In genomic region chr12:56985714-56986113, GRCh38 we compare ENCODE assay signal across 10 cellular contexts. TPM values are rescaled to one million over a fixed set of nuclear protein-coding genes. Genes with fewer than 3 reads are reported as not detected.
DNase-seq lines count a peak whose midpoint lies in the region; ATAC-seq and TF ChIP-seq lines count a peak whose summit lies in the region.
"Not testable (repeated sequence)": the region's sequence is repeated elsewhere in the genome, so short reads cannot be mapped to it uniquely, and the experiment has no call there.
"Had no signal": no experiment of that assay in that cellular context is flagged by ENCODE, and none has a peak within 500 bp of the region (broad histone marks: within the 10 kb centered on the region; RNA-seq: fewer than 3 reads in every experiment).

No MANE protein-coding gene starts in this region.

- not testable (repeated sequence) for H2BK120ac ChIP-seq in H9 (ENCODE audit: low read depth, low read length, poor library complexity, severe bottlenecking); trophoblast cell (ENCODE audit: insufficient read depth, low read length, poor library complexity)

- H3K14ac ChIP-seq in H9 (ENCODE audit: insufficient read depth, low read length); trophoblast cell (ENCODE audit: low read length): not testable (repeated sequence)

- not testable (repeated sequence) for H2BK5ac ChIP-seq in H9 (ENCODE audit: insufficient read length, low read length); trophoblast cell (ENCODE audit: low read depth, low read length, poor library complexity)

- not testable (repeated sequence) for H3K4me1 ChIP-seq in H9 (ENCODE audit: insufficient read depth, low read length); trophoblast cell (ENCODE audit: control insufficient read depth in 1 of 2, insufficient read depth in 2 of 2, low read length in 2 of 2)
- peaks cover 17% of the 10 kb centered on the region for H3K4me1 ChIP-seq in RWPE2 (ENCODE audit: insufficient read depth, poor library complexity, severe bottlenecking)

- in situ Hi-C loops in ACHN (cut with HindIII; ENCODE audit: low pct_ligation_motif_present, low pct_unique_long_range_greater_than_20kb, low sequenced_read_pairs), result not testable (repeated sequence)

- not testable (repeated sequence) for H4K8ac ChIP-seq in H9 (replicated peaks; ENCODE audit: insufficient read length, low read depth, low read length); trophoblast cell (ENCODE audit: low read depth, low read length)

- not testable (repeated sequence) for H2AK5ac ChIP-seq in H9 (ENCODE audit: insufficient read length, low read length); trophoblast cell (ENCODE audit: low read length)

- H3K27me3 Mint-ChIP-seq in H9 (ENCODE audit: low read depth); activated T-cell treated with anti-CD3 and anti-CD28 coated beads, Interleukin-2, amount 50 U/mL, for 72 hours (ENCODE audit: low read depth): not testable (repeated sequence)

- not testable (repeated sequence) for H3K4me2 ChIP-seq in H9 (ENCODE audit: insufficient read depth, insufficient read length, low read length); trophoblast cell (ENCODE audit: low read length)

- not testable (repeated sequence) for H3K23ac ChIP-seq in H9 (ENCODE audit: insufficient read length, low read depth, low read length); trophoblast cell (ENCODE audit: low read length)

- not testable (repeated sequence) for H3K56ac ChIP-seq in H9 (ENCODE audit: insufficient read length, low read depth, low read length)

- H3K23me2 ChIP-seq in H9 (ENCODE audit: insufficient read length, low read depth, low read length, poor library complexity, severe bottlenecking), result not testable (repeated sequence)

- not testable (repeated sequence) for H3K18ac ChIP-seq in H9 (ENCODE audit: insufficient read length, low read depth, low read length); trophoblast cell (ENCODE audit: low read length)

- peak; percentile 99 for ATAC-seq in RWPE2 (ENCODE audit: low read depth)
- peak; percentile 89 to 93 for ATAC-seq in activated T-cell treated with anti-CD3 and anti-CD28 coated beads, Interleukin-2, amount 50 U/mL, for 72 hours (replicated peaks in 1 of 2)

- H3K4ac ChIP-seq in H9 (ENCODE audit: low read depth, low read length); trophoblast cell (ENCODE audit: low read depth, low read length): not testable (repeated sequence)

- not testable (repeated sequence) for H3K79me2 ChIP-seq in H9 (ENCODE audit: insufficient read depth, low read length); trophoblast cell (ENCODE audit: control insufficient read depth, insufficient read depth, low read length, poor library complexity)

- H2AFZ ChIP-seq in H9 (ENCODE audit: low read length); trophoblast cell (ENCODE audit: insufficient read depth, low read length, poor library complexity): not testable (repeated sequence)

- H3K4me3 Mint-ChIP-seq in H9; activated T-cell treated with anti-CD3 and anti-CD28 coated beads, Interleukin-2, amount 50 U/mL, for 72 hours: not testable (repeated sequence)

- not testable (repeated sequence) for H4K20me1 ChIP-seq in H9 (ENCODE audit: control insufficient read depth, insufficient read depth, insufficient read length)

- H3K27ac ChIP-seq in H9 (ENCODE audit: insufficient read length, low read depth, low read length); trophoblast cell (ENCODE audit: low read depth, low read length): not testable (repeated sequence)
- H3K27ac ChIP-seq in RWPE2 (ENCODE audit: poor library complexity, severe bottlenecking), result peak overlapping the region; percentile 87

- not testable (repeated sequence) for H3K9ac ChIP-seq in H9 (ENCODE audit: extremely low read depth, insufficient read length, low read length); trophoblast cell (ENCODE audit: low read length)

- not testable (repeated sequence) for H3K9me3 ChIP-seq in H9 (ENCODE audit: control insufficient read depth, low read depth, low read length); RWPE2 (ENCODE audit: severe bottlenecking); trophoblast cell (ENCODE audit: insufficient read depth, low read depth, low read length)

- not testable (repeated sequence) for H2BK15ac ChIP-seq in H9 (ENCODE audit: low read depth, low read length)

- not testable (repeated sequence) for H4K12ac ChIP-seq in trophoblast cell (ENCODE audit: low read depth, low read length)

- not testable (repeated sequence) for TF ChIP-seq CTCF in H9 (conservative IDR thresholded peaks at IDR 0.05)
- peak; percentile 26 for TF ChIP-seq CTCF in RWPE2 (IDR thresholded peaks at IDR 0.05; ENCODE audit: poor library complexity, severe bottlenecking)

- DNase-seq in ACHN, result peak; percentile 80
- peak; percentile 60 for DNase-seq in H9
- DNase-seq in NCI-H2196 (lab: John Stamatoyannopoulos, UW; ENCODE audit: unreplicated experiment), result peak; percentile 60
- peak; percentile 97 for DNase-seq in RWPE2 (ENCODE audit: low spot score)
- DNase-seq in activated T-cell treated with anti-CD3 and anti-CD28 coated beads, Interleukin-2, amount 50 U/mL, for 72 hours, result peak in 1 of 2 donors; percentile 38
- DNase-seq in dermis blood vessel endothelial cell, result peak; percentile 20
- DNase-seq in kidney glomerular epithelial cell (lab: John Stamatoyannopoulos, UW), result peak; percentile 69
- DNase-seq in trophoblast cell, result peak; percentile 83 to 89

- H4K91ac ChIP-seq in H9 (ENCODE audit: insufficient read length, low read depth, low read length); trophoblast cell (ENCODE audit: low read depth, low read length): not testable (repeated sequence)

- H3K79me1 ChIP-seq in H9 (ENCODE audit: insufficient read depth, low read depth, low read length, poor library complexity, severe bottlenecking); trophoblast cell (ENCODE audit: low read length): not testable (repeated sequence)

- not testable (repeated sequence) for H3K4me3 ChIP-seq in RWPE2 (ENCODE audit: severe bottlenecking); trophoblast cell (ENCODE audit: low read depth, low read length)

- WGBS in H9 (ENCODE audit: extremely low coverage, insufficient read length, low lambda C conversion rate), result no CpG with 5 or more reads among the region's 6 CpGs
- WGBS in trophoblast cell (ENCODE audit: extremely low coverage, insufficient coverage, insufficient read length), result no CpG with 5 or more reads among the region's 6 CpGs

- not testable (repeated sequence) for H3K27me3 ChIP-seq in H9 (ENCODE audit: insufficient read depth, low read length); RWPE2 (ENCODE audit: insufficient read depth, poor library complexity, severe bottlenecking); trophoblast cell (ENCODE audit: insufficient read depth, low read length)

- 0 out of 7 replicates have a peak overlapping the region, but pooled peaks of 1 of the 3 experiments have one; percentile 29 for H3K27ac Mint-ChIP-seq in H9
- not testable (repeated sequence) for H3K27ac Mint-ChIP-seq in activated T-cell treated with anti-CD3 and anti-CD28 coated beads, Interleukin-2, amount 50 U/mL, for 72 hours

- H3T11ph ChIP-seq in H9 (ENCODE audit: low read length), result not testable (repeated sequence)

- not testable (repeated sequence) for H2BK20ac ChIP-seq in H9 (ENCODE audit: low read depth, low read length, poor library complexity, severe bottlenecking)

- not testable (repeated sequence) for H3K36me3 ChIP-seq in RWPE2 (ENCODE audit: low read depth); trophoblast cell (ENCODE audit: control insufficient read depth in 1 of 2, insufficient read depth in 2 of 2, low read length in 2 of 2)

- H3K36me3 Mint-ChIP-seq in H9 (ENCODE audit: insufficient read depth in 1 of 3, low read depth in 3 of 3); activated T-cell treated with anti-CD3 and anti-CD28 coated beads, Interleukin-2, amount 50 U/mL, for 72 hours (ENCODE audit: insufficient read depth in 2 of 2): not testable (repeated sequence)

- not testable (repeated sequence) for H2BK12ac ChIP-seq in H9 (ENCODE audit: insufficient read length, low read depth, low read length); trophoblast cell (ENCODE audit: low read length)

- not testable (repeated sequence) for H4K5ac ChIP-seq in H9 (ENCODE audit: insufficient read length, low read depth, low read length)

- H3K9me3 Mint-ChIP-seq in H9; activated T-cell treated with anti-CD3 and anti-CD28 coated beads, Interleukin-2, amount 50 U/mL, for 72 hours: not testable (repeated sequence)

- H3K4me1 Mint-ChIP-seq in H9, result peaks cover 12 to 17% of the 10 kb centered on the region in 2 experiments
- peaks cover 13% of the 10 kb centered on the region for H3K4me1 Mint-ChIP-seq in activated T-cell treated with anti-CD3 and anti-CD28 coated beads, Interleukin-2, amount 50 U/mL, for 72 hours (ENCODE audit: low read depth)

RNA-seq across cellular contexts. Expression of gene ZBTB39, which starts 20.6 kb away (rescaled TPM):
- total RNA-seq in H9 (2021), result 30.3 and 31.2 TPM in 2 replicates
- 10 to 100 TPM in 1 of 2 donors, 1 to 10 TPM in 1; 9.7 to 10.3 TPM for total RNA-seq in activated T-cell treated with anti-CD3 and anti-CD28 coated beads, Interleukin-2, amount 50 U/mL, for 72 hours
- total RNA-seq in dermis blood vessel endothelial cell, result 11.1 and 11.2 TPM in 2 replicates
- polyA plus RNA-seq in trophoblast cell (2013), result 6.9 and 7.1 TPM in 2 replicates

RNA-seq across cellular contexts. Expression of gene RDH16, which starts 28.3 kb away (rescaled TPM):
- total RNA-seq in H9 (2021) (0.31 and 0.39 TPM in 2 replicates), dermis blood vessel endothelial cell (0.17 TPM in 1 of 2 replicates, not detected in the other)
- total RNA-seq in activated T-cell treated with anti-CD3 and anti-CD28 coated beads, Interleukin-2, amount 50 U/mL, for 72 hours, result 1 to 10 TPM; 1.5 to 2.1 TPM
- polyA plus RNA-seq in trophoblast cell (2013), result 0.12 and 0.17 TPM in 2 replicates

RNA-seq across cellular contexts. Expression of gene TAC3, which starts 30.6 kb away (rescaled TPM):
- total RNA-seq in H9 (2021) (4.4 and 6.2 TPM in 2 replicates), dermis blood vessel endothelial cell (not detected in 2 replicates)
- 1 to 10 TPM; 4.2 to 4.4 TPM for total RNA-seq in activated T-cell treated with anti-CD3 and anti-CD28 coated beads, Interleukin-2, amount 50 U/mL, for 72 hours
- 34.7 and 36.7 TPM in 2 replicates for polyA plus RNA-seq in trophoblast cell (2013)
- total RNA-seq: ureter had no signal

RNA-seq across cellular contexts. Expression of gene SDR9C7, which starts 51.5 kb away (rescaled TPM):
- total RNA-seq in H9 (2021) (not detected in 2 replicates), dermis blood vessel endothelial cell (not detected in 2 replicates)
- total RNA-seq in activated T-cell treated with anti-CD3 and anti-CD28 coated beads, Interleukin-2, amount 50 U/mL, for 72 hours, result under 1 TPM in 1 of 2 donors, not detected in 1; 0.14 TPM
- polyA plus RNA-seq in trophoblast cell (2013), result 0.04 and 0.08 TPM in 2 replicates
- total RNA-seq: ureter, WTC11 had no signal
